8 cellular contexts compared by ENCODE assay signal in genomic region chr12:52874573-52875435, GRCh38. TPM values are rescaled to one million over a fixed set of nuclear protein-coding genes. Genes with fewer than 3 reads are reported as not detected.
DNase-seq lines count a peak whose midpoint lies in the region; ATAC-seq and TF ChIP-seq lines count a peak whose summit lies in the region.

No MANE protein-coding gene starts in this region.

- no peaks in the 10 kb centered on the region for H3K36me3 Mint-ChIP-seq in HFFc6 (ENCODE audit: low read depth)
- no peaks in the 10 kb centered on the region for H3K36me3 Mint-ChIP-seq in activated CD8-positive, alpha-beta T cell treated with anti-CD3 and anti-CD28 coated beads for 36 hours (ENCODE audit: low read depth)
- H3K36me3 Mint-ChIP-seq in stimulated activated memory B cell treated with anti-CD40 and anti-IgM and Interleukin-4, amounts not matched to agents 10 μg/mL and 1 μg/mL and 100 μg/mL, for 72 hours = no peaks in the 10 kb centered on the region

- peaks cover 67% of the 10 kb centered on the region for H3K4me1 Mint-ChIP-seq in HFFc6 (ENCODE audit: low read depth)
- H3K4me1 Mint-ChIP-seq in activated CD8-positive, alpha-beta T cell treated with anti-CD3 and anti-CD28 coated beads for 36 hours (ENCODE audit: low read depth) = peaks cover 20% of the 10 kb centered on the region
- H3K4me1 Mint-ChIP-seq in stimulated activated memory B cell treated with anti-CD40 and anti-IgM and Interleukin-4, amounts not matched to agents 10 μg/mL and 1 μg/mL and 100 μg/mL, for 72 hours = peaks cover 43% of the 10 kb centered on the region

- H3K27ac ChIP-seq in right cardiac atrium (ENCODE audit: low read length) = peak overlapping the region; percentile 65

- DNase-seq in HFFc6 = peak; percentile 47
- DNase-seq in activated CD8-positive, alpha-beta T cell treated with anti-CD3 and anti-CD28 coated beads for 36 hours = no peak
- no peak for DNase-seq in right cardiac atrium
- no peak for DNase-seq in retina
- DNase-seq in NCI-H2081 treated with DMSO at 0.1 percent for 48 hours (lab: John Stamatoyannopoulos, UW) = no peak
- no peak for DNase-seq in midbrain (lab: John Stamatoyannopoulos, UW)

- TF ChIP-seq CTCF in HFFc6 (IDR thresholded peaks at IDR 0.05) = 0 out of 2 replicates have a peak, but pooled peaks have one; percentile 11
- TF ChIP-seq CTCF in activated CD8-positive, alpha-beta T cell treated with anti-CD3 and anti-CD28 coated beads for 36 hours (IDR thresholded peaks at IDR 0.05) = no peak

- H3K27me3 Mint-ChIP-seq in HFFc6 (ENCODE audit: insufficient read depth) = no peaks in the 10 kb centered on the region; the same call in 1 of the 2 replicates
- no peaks in the 10 kb centered on the region for H3K27me3 Mint-ChIP-seq in activated CD8-positive, alpha-beta T cell treated with anti-CD3 and anti-CD28 coated beads for 36 hours
- H3K27me3 Mint-ChIP-seq in stimulated activated memory B cell treated with anti-CD40 and anti-IgM and Interleukin-4, amounts not matched to agents 10 μg/mL and 1 μg/mL and 100 μg/mL, for 72 hours = peaks cover 43% of the 10 kb centered on the region

- no peaks in the 10 kb centered on the region for H3K27me3 ChIP-seq in right cardiac atrium (ENCODE audit: control insufficient read depth, insufficient read depth)

- no peak for ATAC-seq in activated CD8-positive, alpha-beta T cell treated with anti-CD3 and anti-CD28 coated beads for 36 hours
- ATAC-seq in right cardiac atrium (no peak), GM18502 (IDR thresholded peaks at IDR 0.05; ENCODE audit: poor library complexity, unreplicated experiment) (no peak)
- no peak for ATAC-seq in stimulated activated memory B cell treated with anti-CD40 and anti-IgM and Interleukin-4, amounts not matched to agents 10 μg/mL and 1 μg/mL and 100 μg/mL, for 72 hours

- H3K4me1 ChIP-seq in right cardiac atrium (ENCODE audit: control insufficient read depth, insufficient read depth, low read length) = peaks cover 6% of the 10 kb centered on the region

- intact Hi-C loops in activated CD8-positive, alpha-beta T cell treated with anti-CD3 and anti-CD28 coated beads for 36 hours (cut with micrococcal nuclease) = loop anchor here (10.0 kb wide), 2 partner anchors 500 to 720 kb away; no protein-coding TSS in a partner anchor
- intact Hi-C loops in right cardiac atrium (cut with DNase I) = loop anchor here (5.0 to 10.0 kb wide), 4 partner anchors 210 to 720 kb away; no protein-coding TSS in a partner anchor

- no peaks in the 10 kb centered on the region for H3K9me3 ChIP-seq in right cardiac atrium (ENCODE audit: control insufficient read depth, low read length)

- peak overlapping the region; percentile 97 for H3K27ac Mint-ChIP-seq in HFFc6
- H3K27ac Mint-ChIP-seq in activated CD8-positive, alpha-beta T cell treated with anti-CD3 and anti-CD28 coated beads for 36 hours = no peak overlapping the region
- peak overlapping the region; percentile 60 for H3K27ac Mint-ChIP-seq in stimulated activated memory B cell treated with anti-CD40 and anti-IgM and Interleukin-4, amounts not matched to agents 10 μg/mL and 1 μg/mL and 100 μg/mL, for 72 hours

- 72% methylated on average over 10 of the region's 10 CpGs for WGBS in right cardiac atrium

- no peaks in the 10 kb centered on the region for H3K9me3 Mint-ChIP-seq in HFFc6
- no peaks in the 10 kb centered on the region for H3K9me3 Mint-ChIP-seq in activated CD8-positive, alpha-beta T cell treated with anti-CD3 and anti-CD28 coated beads for 36 hours
- H3K9me3 Mint-ChIP-seq in stimulated activated memory B cell treated with anti-CD40 and anti-IgM and Interleukin-4, amounts not matched to agents 10 μg/mL and 1 μg/mL and 100 μg/mL, for 72 hours = no peaks in the 10 kb centered on the region

- CTCF ChIA-PET in activated CD8-positive, alpha-beta T cell treated with anti-CD3 and anti-CD28 coated beads for 36 hours (lab: Charles Lee) = interaction anchor here (1.0 to 14.2 kb wide), 10 partner anchors 9 to 503 kb away, joined by 3 to 552 read pairs (median 4); partner anchors contain the start of genes EIF4B and KRT74

- H3K4me3 ChIP-seq in right cardiac atrium (ENCODE audit: low read length) = peak overlapping the region; percentile 31

- peak overlapping the region; percentile 78 for H3K4me3 Mint-ChIP-seq in HFFc6
- H3K4me3 Mint-ChIP-seq in activated CD8-positive, alpha-beta T cell treated with anti-CD3 and anti-CD28 coated beads for 36 hours = peak overlapping the region; percentile 58
- H3K4me3 Mint-ChIP-seq in stimulated activated memory B cell treated with anti-CD40 and anti-IgM and Interleukin-4, amounts not matched to agents 10 μg/mL and 1 μg/mL and 100 μg/mL, for 72 hours = peak overlapping the region; percentile 72

- POLR2A ChIA-PET in activated CD8-positive, alpha-beta T cell treated with anti-CD3 and anti-CD28 coated beads for 36 hours (lab: Charles Lee) = no interaction called here

RNA-seq across cellular contexts. Expression of gene KRT78, which starts 26.0 kb away (rescaled TPM):
- total RNA-seq in HFFc6 (2021; fragmentation: NEBNext Ultra II Directional; extraction: Animal tissue kit (Norgen Biotek cat#: 25700)) = under 1 TPM in 1 of 6 experiments, not detected in 5; 0.30 TPM
- not detected for total RNA-seq in activated CD8-positive, alpha-beta T cell treated with anti-CD3 and anti-CD28 coated beads for 36 hours
- not detected for total RNA-seq in right cardiac atrium
- polyA plus RNA-seq in right cardiac atrium = 0.02 TPM

RNA-seq across cellular contexts. Expression of gene KRT8, which starts 30.1 kb away (rescaled TPM):
- total RNA-seq in HFFc6 (2021; fragmentation: NEBNext Ultra II Directional; extraction: Animal tissue kit (Norgen Biotek cat#: 25700)) = 10 to 100 TPM; 41.4 to 50.4 (median 44.8) TPM
- under 1 TPM; 0.29 to 0.40 TPM for total RNA-seq in activated CD8-positive, alpha-beta T cell treated with anti-CD3 and anti-CD28 coated beads for 36 hours
- 100 to 1,000 TPM; 104 to 259 (median 212) TPM for total RNA-seq in right cardiac atrium
- 282 TPM for polyA plus RNA-seq in right cardiac atrium

RNA-seq across cellular contexts. Expression of gene KRT79, which starts 40.7 kb away (rescaled TPM):
- not detected for total RNA-seq in HFFc6 (2021; fragmentation: NEBNext Ultra II Directional; extraction: Animal tissue kit (Norgen Biotek cat#: 25700))
- 1 to 10 TPM in 1 of 2 experiments, under 1 TPM in 1; 0.87 to 1.6 TPM for total RNA-seq in activated CD8-positive, alpha-beta T cell treated with anti-CD3 and anti-CD28 coated beads for 36 hours
- total RNA-seq in right cardiac atrium = not detected
- 0.09 TPM for polyA plus RNA-seq in right cardiac atrium

Comparison
In these comparisons a context has a peak if more than half of its experiments do, and no peak if none do; other contexts are left out.
1. RNA of gene KRT8, which starts 30.1 kb away (total RNA-seq): 104 to 259 TPM in right cardiac atrium and 41.4 to 50.4 TPM in HFFc6; 0.29 to 0.40 TPM in activated CD8-positive, alpha-beta T cell treated with anti-CD3 and anti-CD28 coated beads for 36 hours; every median in the first group is over 10 times any median in the second.
2. Peak in every context shown above with its lines, with median percentiles within 50 percentile points of each other: H3K4me3 Mint-ChIP-seq.